In the genomic region with DNA sequence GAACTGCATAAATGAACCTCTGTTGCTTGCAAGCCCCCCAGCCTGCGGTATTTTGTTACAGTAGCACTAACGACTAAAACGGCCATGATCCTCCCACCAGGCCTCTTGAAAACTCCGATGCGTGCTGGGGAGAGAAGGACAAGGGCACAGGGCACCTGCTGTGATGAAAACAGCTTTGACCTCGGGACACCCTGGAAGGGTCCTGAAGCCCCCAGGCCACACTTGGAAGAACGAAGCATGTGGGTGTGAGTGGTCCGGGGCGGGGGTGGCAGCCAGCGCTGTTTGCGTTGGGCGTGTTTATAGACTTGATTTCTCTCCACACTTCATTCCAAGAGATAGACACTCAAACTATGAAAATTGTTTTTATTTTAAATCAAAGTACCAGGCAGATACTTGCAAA, we compare ENCODE assay signal across 19 cellular contexts. TPM values are rescaled to one million over a fixed set of nuclear protein-coding genes. Genes with fewer than 3 reads are reported as not detected.
DNase-seq lines count a peak whose midpoint lies in the region; ATAC-seq, FAIRE-seq and TF ChIP-seq lines count a peak whose summit lies in the region.
"Had no signal": no experiment of that assay in that cellular context is flagged by ENCODE, and none has a peak within 500 bp of the region (broad histone marks: within the 10 kb centered on the region; RNA-seq: fewer than 3 reads in every experiment).

No MANE protein-coding gene starts in this region.

- H4K91ac ChIP-seq in H1 (replicated peaks; ENCODE audit: insufficient read length, low read length), result no peak overlapping the region

- no peaks in the 10 kb centered on the region for H3K9me3 Mint-ChIP-seq in naive thymus-derived CD4-positive, alpha-beta T cell
- H3K9me3 Mint-ChIP-seq in CD14-positive monocyte, result no peaks in the 10 kb centered on the region
- H3K9me3 Mint-ChIP-seq: CD4-positive, alpha-beta memory T cell; IgD-negative memory B cell had no signal

- no peak overlapping the region for H2BK15ac ChIP-seq in H1 (ENCODE audit: low read length)

- DNase-seq in Right ventricle myocardium superior, result peak; percentile 8
- DNase-seq in left ventricle myocardium inferior, result no peak
- DNase-seq in H1 (ENCODE audit: low read depth in 1 of 2, low spot score in 2 of 2), result no peak
- no peak for DNase-seq in naive thymus-derived CD4-positive, alpha-beta T cell
- no peak for DNase-seq in DMS53 treated with DMSO at 0.1 percent for 48 hours (lab: John Stamatoyannopoulos, UW; ENCODE audit: unreplicated experiment)
- DNase-seq in Ammon's horn (ENCODE audit: low spot score), result no peak
- DNase-seq in CD14-positive monocyte (ENCODE audit: low spot score), result no peak
- no peak for DNase-seq in PC-9
- DNase-seq: C1 segment of cervical spinal cord; CD4-positive, alpha-beta memory T cell; DMS79 treated with DMSO at 0.1 percent for 48 hours; EL; GOT3; KG1 had no signal

- no peak overlapping the region for H2AK5ac ChIP-seq in H1 (ENCODE audit: low read depth, low read length)

- no peaks in the 10 kb centered on the region for H3K79me2 ChIP-seq in H1 (ENCODE audit: control insufficient read depth in 1 of 2, insufficient read depth in 2 of 2, low read length in 2 of 2)
- no peaks in the 10 kb centered on the region for H3K79me2 ChIP-seq in PC-9 (ENCODE audit: low read depth)

- TF ChIP-seq RAD21 in H1 (IDR thresholded peaks at IDR 0.05 in 1 of 2, conservative IDR thresholded peaks at IDR 0.05 in 1 of 2; ENCODE audit: low read depth in 2 of 2, low read length in 2 of 2), result no peak

- no peaks in the 10 kb centered on the region for H3K9me2 ChIP-seq in PC-9 (ENCODE audit: insufficient read depth)

- H3K36me3 ChIP-seq in left ventricle myocardium inferior, result peaks cover 42% of the 10 kb centered on the region
- H3K36me3 ChIP-seq in H1 (ENCODE audit: control insufficient read depth in 2 of 4, insufficient read depth in 4 of 4, low read length in 3 of 4), result peaks cover 0 to 16% (median 10%) of the 10 kb centered on the region in 4 experiments; a peak in 7 of 8 replicates
- peaks cover 0 to 36% (median 0%) of the 10 kb centered on the region in 3 experiments for H3K36me3 ChIP-seq in naive thymus-derived CD4-positive, alpha-beta T cell (ENCODE audit: control insufficient read depth in 2 of 3, insufficient read depth in 3 of 3, low read length in 3 of 3)
- no peaks in the 10 kb centered on the region for H3K36me3 ChIP-seq in PC-9 (ENCODE audit: low read depth)

- H3F3A ChIP-seq in PC-9 (ENCODE audit: insufficient read depth, low read depth), result peaks cover 15% of the 10 kb centered on the region; the same call in 1 of the 2 replicates

- H3K4me2 ChIP-seq in H1 (ENCODE audit: insufficient read depth in 1 of 2, low read depth in 2 of 2, low read length in 2 of 2) (no peak overlapping the region), PC-9 (no peak overlapping the region)

- no peak overlapping the region for H2BK120ac ChIP-seq in H1 (replicated peaks; ENCODE audit: low read depth, low read length)

- peak overlapping the region in 4 of 10 donors; percentile 1 to 66 (median 36) for H3K4me3 Mint-ChIP-seq in naive thymus-derived CD4-positive, alpha-beta T cell
- H3K4me3 Mint-ChIP-seq in CD14-positive monocyte, result no peak overlapping the region
- H3K4me3 Mint-ChIP-seq: CD4-positive, alpha-beta memory T cell; IgD-negative memory B cell had no signal

- ATAC-seq in Right ventricle myocardium superior (ENCODE audit: poor library complexity), result no peak
- no peak for ATAC-seq in naive thymus-derived CD4-positive, alpha-beta T cell
- ATAC-seq: HCT116 had no signal

- H2AFZ ChIP-seq in H1 (ENCODE audit: low read length) (no peak overlapping the region), PC-9 (no peak overlapping the region)

- WGBS in H1 (ENCODE audit: extremely low coverage in 1 of 2, insufficient coverage in 1 of 2, insufficient read length in 1 of 2, insufficient replicate concordance in 2 of 2, low coverage in 1 of 2, low lambda C conversion rate in 2 of 2, missing lambda C conversion rate in 1 of 2), 2 experiments, result 91% methylated on average over 12 of the region's 12 CpGs; no CpG with 5 or more reads in 1 of the 2 experiments

- CTCF ChIA-PET in H1 (lab: Charles Lee; ENCODE audit: partially characterized antibody) (no interaction called here), PC-9 (lab: Charles Lee) (no interaction called here)
- CTCF ChIA-PET in naive thymus-derived CD4-positive, alpha-beta T cell (lab: Charles Lee), result interaction anchor here (1.4 kb wide), 1 partner anchor 55 kb away, joined by 4 read pairs; no protein-coding TSS in a partner anchor

- H3K4me1 ChIP-seq in left ventricle myocardium inferior, result peaks cover 10% of the 10 kb centered on the region
- no peaks in the 10 kb centered on the region for H3K4me1 ChIP-seq in H1 (replicated peaks in 1 of 4; ENCODE audit: control insufficient read depth in 3 of 4, insufficient read depth in 4 of 4, low read length in 3 of 4)
- peaks cover 0 to 23% of the 10 kb centered on the region in 2 donors for H3K4me1 ChIP-seq in naive thymus-derived CD4-positive, alpha-beta T cell (ENCODE audit: control insufficient read depth in 2 of 2, insufficient read depth in 2 of 2, low read length in 2 of 2)
- H3K4me1 ChIP-seq in PC-9 (replicated peaks; ENCODE audit: insufficient read depth), result no peaks in the 10 kb centered on the region

- H4K5ac ChIP-seq in H1 (ENCODE audit: insufficient read length, low read depth, low read length), result no peak overlapping the region

- no peak overlapping the region for H3K23ac ChIP-seq in H1 (ENCODE audit: insufficient read length)

- POLR2A ChIA-PET in H1 (lab: Charles Lee; ENCODE audit: partially characterized antibody) (interaction anchor here (1.1 kb wide), 1 partner anchor 17 kb away, joined by 5 read pairs; no protein-coding TSS in a partner anchor), PC-9 (lab: Charles Lee; ENCODE audit: unreplicated experiment) (no interaction called here)
- POLR2A ChIA-PET in naive thymus-derived CD4-positive, alpha-beta T cell (lab: Charles Lee), result interaction anchor here (0.5 kb wide), 1 partner anchor 390 kb away, joined by 3 read pairs; no protein-coding TSS in a partner anchor

- H3K9me3 ChIP-seq in left ventricle myocardium inferior (replicated peaks) (no peaks in the 10 kb centered on the region), H1 (ENCODE audit: insufficient read depth in 2 of 2, low read depth in 1 of 2, low read length in 1 of 2) (no peaks in the 10 kb centered on the region), PC-9 (ENCODE audit: insufficient read depth, low read depth) (no peaks in the 10 kb centered on the region)
- no peaks in the 10 kb centered on the region for H3K9me3 ChIP-seq in naive thymus-derived CD4-positive, alpha-beta T cell (ENCODE audit: control insufficient read depth in 2 of 3, low read length in 3 of 3)

- peak overlapping the region in 6 of 9 donors; percentile 41 to 96 (median 84) for H3K27ac Mint-ChIP-seq in naive thymus-derived CD4-positive, alpha-beta T cell
- H3K27ac Mint-ChIP-seq in CD14-positive monocyte, result peak overlapping the region in 1 of 7 donors; percentile 54

- no TSS peak for BruUV-seq in PC-9 (replicated peaks; lab: Mats Ljungman, UMichigan)

- no peaks in the 10 kb centered on the region for H3K79me1 ChIP-seq in H1 (ENCODE audit: low read depth, low read length)

- TF ChIP-seq POLR2A in H1 (IDR thresholded peaks at IDR 0.05; ENCODE audit: control extremely low read depth in 1 of 2, low read depth in 2 of 2, low read length in 2 of 2), result no peak

- H2BK12ac ChIP-seq in H1 (ENCODE audit: low read depth, low read length), result no peak overlapping the region

- peak overlapping the region; percentile 25; the same call in 1 of the 2 replicates for H4K8ac ChIP-seq in H1 (ENCODE audit: extremely low read depth, insufficient read depth, low read length)

- peaks cover 5 to 27% (median 20%) of the 10 kb centered on the region in 7 donors for H3K4me1 Mint-ChIP-seq in naive thymus-derived CD4-positive, alpha-beta T cell
- peaks cover 13% of the 10 kb centered on the region for H3K4me1 Mint-ChIP-seq in CD14-positive monocyte

- H3K14ac ChIP-seq in H1 (ENCODE audit: insufficient read length), result no peak overlapping the region

- H3K36me3 Mint-ChIP-seq in naive thymus-derived CD4-positive, alpha-beta T cell, result peaks cover 0 to 26% (median 9%) of the 10 kb centered on the region in 5 donors
- H3K36me3 Mint-ChIP-seq in CD14-positive monocyte, result peaks cover 38 to 51% of the 10 kb centered on the region in 2 donors
- H3K36me3 Mint-ChIP-seq: IgD-negative memory B cell had no signal

- no peak for FAIRE-seq in H1 (lab: Jason Lieb, UNC)
- FAIRE-seq: G401.6, GM12892 had no signal

- H3K27ac ChIP-seq in left ventricle myocardium inferior (replicated peaks) (no peak overlapping the region), H1 (ENCODE audit: low read depth, low read length) (no peak overlapping the region), PC-9 (no peak overlapping the region)
- H3K27ac ChIP-seq in naive thymus-derived CD4-positive, alpha-beta T cell (ENCODE audit: low read depth, low read length), result no peak overlapping the region

- H4K20me1 ChIP-seq in H1 (replicated peaks in 1 of 2; ENCODE audit: control insufficient read depth in 1 of 2, insufficient read depth in 2 of 2, low read length in 2 of 2) (peaks cover 0 to 10% of the 10 kb centered on the region in 2 experiments), PC-9 (ENCODE audit: insufficient read depth) (no peaks in the 10 kb centered on the region; the same call in 1 of the 2 replicates)

- H2BK20ac ChIP-seq in H1 (ENCODE audit: low read length), result no peak overlapping the region

- no peak overlapping the region for H3K4ac ChIP-seq in H1 (replicated peaks; ENCODE audit: insufficient read length, low read depth, low read length)

- H3K18ac ChIP-seq in H1 (ENCODE audit: extremely low read depth, low read length), result no peak overlapping the region

- TF ChIP-seq CTCF in left ventricle myocardium inferior (IDR thresholded peaks at IDR 0.05; ENCODE audit: borderline replicate concordance) (no peak), H1 (IDR thresholded peaks at IDR 0.05; ENCODE audit: control extremely low read depth in 1 of 3, insufficient read depth in 1 of 3, low read depth in 1 of 3, low read length in 3 of 3) (no peak), CD14-positive monocyte (IDR thresholded peaks at IDR 0.05) (no peak), PC-9 (conservative IDR thresholded peaks at IDR 0.05) (no peak)

- intact Hi-C loops in Right ventricle myocardium superior (cut with DNase I), result no loop called here
- intact Hi-C loops in left ventricle myocardium inferior (cut with micrococcal nuclease), result no loop called here
- intact Hi-C loops in naive thymus-derived CD4-positive, alpha-beta T cell (cut with micrococcal nuclease), result no loop called here
- intact Hi-C loops in CD14-positive monocyte (cut with micrococcal nuclease), result no loop called here
- intact Hi-C loops in PC-9 (cut with micrococcal nuclease; ENCODE audit: unreplicated experiment), result loop anchor here (10.0 kb wide), 1 partner anchor 98 kb away; no protein-coding TSS in a partner anchor

- no peak overlapping the region for H3K9ac ChIP-seq in H1 (replicated peaks in 1 of 4; ENCODE audit: extremely low read depth in 1 of 4, low read depth in 3 of 4, low read length in 3 of 4)

- no peak overlapping the region for H3K56ac ChIP-seq in H1 (replicated peaks; ENCODE audit: insufficient read length, low read depth, low read length)

- no peaks in the 10 kb centered on the region for H3K23me2 ChIP-seq in H1 (ENCODE audit: low read depth, low read length)

- H2BK5ac ChIP-seq in H1 (ENCODE audit: low read depth, low read length), result no peak overlapping the region

- no peak for TF ChIP-seq EP300 in H1 (IDR thresholded peaks at IDR 0.05; ENCODE audit: borderline replicate concordance in 1 of 2, low read depth in 2 of 2, low read length in 2 of 2)

- H3K27me3 ChIP-seq in left ventricle myocardium inferior (ENCODE audit: low read depth), result no peaks in the 10 kb centered on the region
- H3K27me3 ChIP-seq in H1 (replicated peaks in 1 of 4; ENCODE audit: control insufficient read depth in 3 of 4, extremely low read depth in 1 of 4, insufficient read depth in 3 of 4, low read length in 3 of 4), result no peaks in the 10 kb centered on the region
- H3K27me3 ChIP-seq in naive thymus-derived CD4-positive, alpha-beta T cell (ENCODE audit: control insufficient read depth in 2 of 2, insufficient read depth in 2 of 2, low read length in 2 of 2), result no peaks in the 10 kb centered on the region
- no peaks in the 10 kb centered on the region for H3K27me3 ChIP-seq in PC-9 (ENCODE audit: insufficient read depth, low read depth)

- peaks cover 0 to 9% (median 0%) of the 10 kb centered on the region in 5 donors for H3K27me3 Mint-ChIP-seq in naive thymus-derived CD4-positive, alpha-beta T cell
- H3K27me3 Mint-ChIP-seq in CD14-positive monocyte (ENCODE audit: low read depth in 3 of 3), result peaks cover 9 to 16% (median 12%) of the 10 kb centered on the region in 3 donors
- H3K27me3 Mint-ChIP-seq: CD4-positive, alpha-beta memory T cell; IgD-negative memory B cell had no signal

- H3K4me3 ChIP-seq in left ventricle myocardium inferior, result no peak overlapping the region
- H3K4me3 ChIP-seq in H1 (ENCODE audit: extremely low read depth in 1 of 4, insufficient read depth in 2 of 4, low read depth in 3 of 4, low read length in 4 of 4), result no peak overlapping the region
- H3K4me3 ChIP-seq in naive thymus-derived CD4-positive, alpha-beta T cell (ENCODE audit: low read length), result no peak overlapping the region
- H3K4me3 ChIP-seq in PC-9, result no peak overlapping the region

RNA-seq across cellular contexts. Expression of a gene that starts 13.2 kb away (rescaled TPM):
- total RNA-seq in Right ventricle myocardium superior (9.7 TPM), left ventricle myocardium inferior (10.6 TPM), PC-9 (2021) (33.7 and 52.6 TPM in 2 replicates)
- 17.5 and 18.2 TPM in 2 replicates for total RNA-seq in H1 (2021; fragmentation: NEBNext Ultra II Directional; extraction: Animal tissue kit (Norgen Biotek cat#: 25700))
- polyA plus RNA-seq in H1 (2011; rRNA removed) (7.9 and 14.0 TPM in 2 replicates), CD14-positive monocyte (1 to 10 TPM; 3.0 to 3.3 TPM)
- polyA plus RNA-seq in H1 (2011; cell fraction: cytosol; rRNA removed), result 10.0 TPM
- polyA plus RNA-seq in H1 (2011; cell fraction: nucleus; rRNA removed), result 48.4 TPM
- 7.8 to 17.1 TPM (median 14.4 TPM) in 4 replicates for polyA plus RNA-seq in H1 (2012, experiment 1 of 2)
- polyA plus RNA-seq in H1 (2012, experiment 2 of 2), result 9.1 TPM
- 9.5 TPM for polyA plus RNA-seq in H1 (2013, experiment 1 of 2)
- polyA plus RNA-seq in H1 (2013, experiment 2 of 2), result 8.5 TPM
- polyA minus RNA-seq in H1 (2011; rRNA and poly(A)+ RNA removed), result 16.0 and 19.4 TPM in 2 replicates
- polyA minus RNA-seq in H1 (2011; cell fraction: cytosol; rRNA and poly(A)+ RNA removed), result 21.0 TPM
- polyA minus RNA-seq in H1 (2011; cell fraction: nucleus; rRNA and poly(A)+ RNA removed), result 35.2 TPM
- 100 to 1,000 TPM in 1 of 5 experiments, 10 to 100 TPM in 4; 24.4 to 102 (median 42.1) TPM for total RNA-seq in naive thymus-derived CD4-positive, alpha-beta T cell
- 1 to 10 TPM; 3.8 to 5.8 TPM for polyA plus RNA-seq in naive thymus-derived CD4-positive, alpha-beta T cell

RNA-seq across cellular contexts. Expression of a gene that starts 33.3 kb away (rescaled TPM):
- total RNA-seq in Right ventricle myocardium superior, result 0.11 TPM
- 0.14 TPM for total RNA-seq in left ventricle myocardium inferior
- total RNA-seq in H1 (2021; fragmentation: NEBNext Ultra II Directional; extraction: Animal tissue kit (Norgen Biotek cat#: 25700)), result 2.5 and 2.6 TPM in 2 replicates
- 8.8 and 13.5 TPM in 2 replicates for polyA plus RNA-seq in H1 (2011; rRNA removed)
- 9.1 TPM for polyA plus RNA-seq in H1 (2011; cell fraction: cytosol; rRNA removed)
- 17.7 TPM for polyA plus RNA-seq in H1 (2011; cell fraction: nucleus; rRNA removed)
- polyA plus RNA-seq in H1 (2012, experiment 1 of 2), result 2.1 to 3.9 TPM (median 3.5 TPM) in 4 replicates
- 3.5 TPM for polyA plus RNA-seq in H1 (2012, experiment 2 of 2)
- polyA plus RNA-seq in H1 (2013, experiment 1 of 2), result 3.0 TPM
- 2.8 TPM for polyA plus RNA-seq in H1 (2013, experiment 2 of 2)
- polyA minus RNA-seq in H1 (2011; rRNA and poly(A)+ RNA removed), result 2.3 and 2.5 TPM in 2 replicates
- 4.5 TPM for polyA minus RNA-seq in H1 (2011; cell fraction: cytosol; rRNA and poly(A)+ RNA removed)
- 7.0 TPM for polyA minus RNA-seq in H1 (2011; cell fraction: nucleus; rRNA and poly(A)+ RNA removed)
- total RNA-seq in naive thymus-derived CD4-positive, alpha-beta T cell, result 1 to 10 TPM in 1 of 5 experiments, under 1 TPM in 4; 0.30 to 1.2 (median 0.32) TPM
- polyA plus RNA-seq in naive thymus-derived CD4-positive, alpha-beta T cell, result under 1 TPM; 0.22 to 0.90 TPM
- not detected for polyA plus RNA-seq in CD14-positive monocyte
- total RNA-seq in PC-9 (2021), result 7.7 and 10.6 TPM in 2 replicates

RNA-seq across cellular contexts. Expression of a gene that starts 39.6 kb away (rescaled TPM):
- total RNA-seq in Right ventricle myocardium superior, result 5.5 TPM
- total RNA-seq in left ventricle myocardium inferior, result 5.3 TPM
- 12.9 and 14.2 TPM in 2 replicates for total RNA-seq in H1 (2021; fragmentation: NEBNext Ultra II Directional; extraction: Animal tissue kit (Norgen Biotek cat#: 25700))
- polyA plus RNA-seq in H1 (2011; rRNA removed), result 14.2 and 19.1 TPM in 2 replicates
- polyA plus RNA-seq in H1 (2011; cell fraction: cytosol; rRNA removed), result 11.7 TPM
- 19.6 TPM for polyA plus RNA-seq in H1 (2011; cell fraction: nucleus; rRNA removed)
- polyA plus RNA-seq in H1 (2012, experiment 1 of 2), result 8.1 to 13.0 TPM (median 12.1 TPM) in 4 replicates
- polyA plus RNA-seq in H1 (2012, experiment 2 of 2), result 11.4 TPM
- polyA plus RNA-seq in H1 (2013, experiment 1 of 2), result 8.3 TPM
- polyA plus RNA-seq in H1 (2013, experiment 2 of 2), result 8.1 TPM
- 7.5 TPM in 2 replicates for polyA minus RNA-seq in H1 (2011; rRNA and poly(A)+ RNA removed)
- polyA minus RNA-seq in H1 (2011; cell fraction: cytosol; rRNA and poly(A)+ RNA removed), result 8.1 TPM
- 6.3 TPM for polyA minus RNA-seq in H1 (2011; cell fraction: nucleus; rRNA and poly(A)+ RNA removed)
- total RNA-seq in naive thymus-derived CD4-positive, alpha-beta T cell, result 10 to 100 TPM; 17.4 to 30.2 (median 24.6) TPM
- polyA plus RNA-seq in naive thymus-derived CD4-positive, alpha-beta T cell, result 10 to 100 TPM; 11.0 to 21.9 TPM
- 1 to 10 TPM; 2.7 to 3.8 TPM for polyA plus RNA-seq in CD14-positive monocyte
- total RNA-seq in PC-9 (2021), result 18.9 and 19.3 TPM in 2 replicates

RNA-seq across cellular contexts. Expression of a gene that starts 39.7 kb away (rescaled TPM):
- total RNA-seq in Right ventricle myocardium superior (not detected), left ventricle myocardium inferior (not detected), PC-9 (2021) (1.2 TPM in 2 replicates)
- 0.29 and 0.76 TPM in 2 replicates for total RNA-seq in H1 (2021; fragmentation: NEBNext Ultra II Directional; extraction: Animal tissue kit (Norgen Biotek cat#: 25700))
- polyA plus RNA-seq in H1 (2011; rRNA removed) (0.39 and 0.66 TPM in 2 replicates), CD14-positive monocyte (not detected)
- polyA plus RNA-seq in H1 (2011; cell fraction: cytosol; rRNA removed), result 0.36 TPM
- polyA plus RNA-seq in H1 (2011; cell fraction: nucleus; rRNA removed), result 2.9 TPM
- polyA plus RNA-seq in H1 (2012, experiment 1 of 2), result 0.23 to 0.46 TPM (median 0.39 TPM) in 4 replicates
- 0.10 TPM for polyA plus RNA-seq in H1 (2012, experiment 2 of 2)
- 0.28 TPM for polyA plus RNA-seq in H1 (2013, experiment 1 of 2)
- 0.15 TPM for polyA plus RNA-seq in H1 (2013, experiment 2 of 2)
- polyA minus RNA-seq in H1 (2011; rRNA and poly(A)+ RNA removed), result 0.10 TPM in 1 of 2 replicates, not detected in the other
- polyA minus RNA-seq in H1 (2011; cell fraction: cytosol; rRNA and poly(A)+ RNA removed), result not detected
- 0.50 TPM for polyA minus RNA-seq in H1 (2011; cell fraction: nucleus; rRNA and poly(A)+ RNA removed)
- under 1 TPM in 1 of 5 experiments, not detected in 4; 0.24 TPM for total RNA-seq in naive thymus-derived CD4-positive, alpha-beta T cell
- polyA plus RNA-seq in naive thymus-derived CD4-positive, alpha-beta T cell, result not detected
- total RNA-seq: A673; CD4-positive, alpha-beta memory T cell had no signal
- polyA plus RNA-seq: CD4-positive, alpha-beta memory T cell had no signal

RNA-seq across cellular contexts. Expression of a gene that starts 50.1 kb away (rescaled TPM):
- total RNA-seq in Right ventricle myocardium superior, result 0.13 TPM
- not detected for total RNA-seq in left ventricle myocardium inferior
- total RNA-seq in H1 (2021; fragmentation: NEBNext Ultra II Directional; extraction: Animal tissue kit (Norgen Biotek cat#: 25700)), result 0.17 and 0.19 TPM in 2 replicates
- 0.12 and 0.30 TPM in 2 replicates for polyA plus RNA-seq in H1 (2011; rRNA removed)
- 0.27 TPM for polyA plus RNA-seq in H1 (2011; cell fraction: cytosol; rRNA removed)
- polyA plus RNA-seq in H1 (2011; cell fraction: nucleus; rRNA removed), result 0.67 TPM
- 0.32 to 0.41 TPM (median 0.40 TPM) in 4 replicates for polyA plus RNA-seq in H1 (2012, experiment 1 of 2)
- polyA plus RNA-seq in H1 (2012, experiment 2 of 2), result 0.25 TPM
- polyA plus RNA-seq in H1 (2013, experiment 1 of 2), result 0.08 TPM
- polyA plus RNA-seq in H1 (2013, experiment 2 of 2), result 0.07 TPM
- 0.12 TPM in 1 of 2 replicates, not detected in the other for polyA minus RNA-seq in H1 (2011; rRNA and poly(A)+ RNA removed)
- polyA minus RNA-seq in H1 (2011; cell fraction: cytosol; rRNA and poly(A)+ RNA removed), result 0.37 TPM
- 0.20 TPM for polyA minus RNA-seq in H1 (2011; cell fraction: nucleus; rRNA and poly(A)+ RNA removed)
- total RNA-seq in naive thymus-derived CD4-positive, alpha-beta T cell, result under 1 TPM in 4 of 5 experiments, not detected in 1; 0.19 to 0.96 (median 0.62) TPM
- polyA plus RNA-seq in naive thymus-derived CD4-positive, alpha-beta T cell, result under 1 TPM; 0.07 to 0.38 TPM
- polyA plus RNA-seq in CD14-positive monocyte, result 1 to 10 TPM in 1 of 2 donors, under 1 TPM in 1; 0.66 to 1.5 TPM
- total RNA-seq in PC-9 (2021), result 12.9 and 13.3 TPM in 2 replicates
- total RNA-seq: A673; CD4-positive, alpha-beta memory T cell had no signal
